ENCODE assay signal across 16 cellular contexts in genomic region chr10:4332764-4333473, GRCh38.
DNase-seq lines count a peak whose midpoint lies in the region; ATAC-seq and TF ChIP-seq lines count a peak whose summit lies in the region.
"Had no signal": no experiment of that assay in that cellular context is flagged by ENCODE, and none has a peak within 500 bp of the region (broad histone marks: within the 10 kb centered on the region; RNA-seq: fewer than 3 reads in every experiment).

No MANE protein-coding gene starts in this region.

- peak overlapping the region; percentile 94 for H2AFZ ChIP-seq in KMS-11 (ENCODE audit: low read depth)

- POLR2A ChIA-PET in activated B cell treated with CpG ODN at 0.5 μM for 24 hours (lab: Charles Lee) = interaction anchor here (1.9 kb wide), 1 partner anchor 548 kb away, joined by 7 read pairs; the partner anchor contains the start of gene KLF6

- CTCF ChIA-PET in activated B cell treated with CpG ODN at 0.5 μM for 24 hours (lab: Charles Lee) = no interaction called here

- H3K36me3 Mint-ChIP-seq in activated T-cell treated with anti-CD3 and anti-CD28 coated beads, Interleukin-2, amount 50 U/mL, for 4 hours (ENCODE audit: insufficient read depth) = no peaks in the 10 kb centered on the region
- no peaks in the 10 kb centered on the region for H3K36me3 Mint-ChIP-seq in activated T-cell treated with anti-CD3 and anti-CD28 coated beads, Interleukin-2, amount 50 U/mL, for 24 hours (ENCODE audit: low read depth)
- no peaks in the 10 kb centered on the region for H3K36me3 Mint-ChIP-seq in activated B cell treated with CpG ODN at 0.5 μM for 24 hours (ENCODE audit: low read depth)
- H3K36me3 Mint-ChIP-seq: CD8-positive, alpha-beta T cell had no signal

- no peaks in the 10 kb centered on the region for H3K36me3 ChIP-seq in KMS-11 (ENCODE audit: insufficient read depth)
- H3K36me3 ChIP-seq in tibial artery = no peaks in the 10 kb centered on the region

- peak overlapping the region; percentile 11 for H3K4me2 ChIP-seq in KMS-11

- H3K9me3 ChIP-seq in tibial artery = no peaks in the 10 kb centered on the region

- H3K9ac ChIP-seq in KMS-11 = no peak overlapping the region

- intact Hi-C loops in activated B cell treated with CpG ODN at 0.5 μM for 24 hours (cut with micrococcal nuclease) (loop anchor here (1.0 to 5.0 kb wide), 8 partner anchors 202 to 846 kb away; no protein-coding TSS in a partner anchor), tibial artery (cut with DNase I; ENCODE audit: low total_unique reads) (no loop called here)

- H3K79me2 ChIP-seq in KMS-11 (ENCODE audit: insufficient read depth, low read depth) = no peaks in the 10 kb centered on the region

- H3K27ac Mint-ChIP-seq in activated T-cell treated with anti-CD3 and anti-CD28 coated beads, Interleukin-2, amount 50 U/mL, for 24 hours = no peak overlapping the region
- no peak overlapping the region for H3K27ac Mint-ChIP-seq in activated B cell treated with CpG ODN at 0.5 μM for 24 hours
- H3K27ac Mint-ChIP-seq: CD8-positive, alpha-beta T cell; IgD-negative memory B cell; T-helper 1 cell treated with Interleukin-12 subunit alpha and Interleukin-12 subunit beta and Interleukin-4 antibody, amounts not matched to agents 30 μg/mL and 1 μg/mL, for 36 hours had no signal

- H3K9me3 Mint-ChIP-seq in activated T-cell treated with anti-CD3 and anti-CD28 coated beads, Interleukin-2, amount 50 U/mL, for 4 hours = no peaks in the 10 kb centered on the region
- H3K9me3 Mint-ChIP-seq in activated T-cell treated with anti-CD3 and anti-CD28 coated beads, Interleukin-2, amount 50 U/mL, for 24 hours = no peaks in the 10 kb centered on the region
- H3K9me3 Mint-ChIP-seq in activated B cell treated with CpG ODN at 0.5 μM for 24 hours = peaks cover 6% of the 10 kb centered on the region
- H3K9me3 Mint-ChIP-seq: CD8-positive, alpha-beta T cell; T-helper 1 cell treated with Interleukin-12 subunit alpha and Interleukin-12 subunit beta and Interleukin-4 antibody, amounts not matched to agents 30 μg/mL and 1 μg/mL, for 36 hours had no signal

- no peaks in the 10 kb centered on the region for H3K4me1 ChIP-seq in KMS-11 (ENCODE audit: low read depth, poor library complexity, severe bottlenecking)
- H3K4me1 ChIP-seq in tibial artery = peaks cover 0 to 13% (median 3%) of the 10 kb centered on the region in 4 donors

- H3K27me3 Mint-ChIP-seq in activated T-cell treated with anti-CD3 and anti-CD28 coated beads, Interleukin-2, amount 50 U/mL, for 4 hours (ENCODE audit: low read depth) = no peaks in the 10 kb centered on the region
- H3K27me3 Mint-ChIP-seq in activated T-cell treated with anti-CD3 and anti-CD28 coated beads, Interleukin-2, amount 50 U/mL, for 24 hours = no peaks in the 10 kb centered on the region
- H3K27me3 Mint-ChIP-seq in activated B cell treated with CpG ODN at 0.5 μM for 24 hours = no peaks in the 10 kb centered on the region

- no peak for DNase-seq in activated T-cell treated with anti-CD3 and anti-CD28 coated beads, Interleukin-2, amount 50 U/mL, for 4 hours
- no peak for DNase-seq in activated T-cell treated with anti-CD3 and anti-CD28 coated beads, Interleukin-2, amount 50 U/mL, for 24 hours
- DNase-seq in activated B cell treated with CpG ODN at 0.5 μM for 24 hours = no peak
- DNase-seq in NCI-H1930 (lab: John Stamatoyannopoulos, UW) = no peak
- DNase-seq in iPS-NIHi7 (ENCODE audit: extremely low spot score) = no peak
- no peak for DNase-seq in tibial artery
- DNase-seq: CD8-positive, alpha-beta T cell; NCI-H1105; NCI-H2029; NCI-H510A; NCI-H82 had no signal

- ATAC-seq in activated T-cell treated with anti-CD3 and anti-CD28 coated beads, Interleukin-2, amount 50 U/mL, for 4 hours = peak; percentile 32 to 43
- peak; percentile 34 for ATAC-seq in activated B cell treated with CpG ODN at 0.5 μM for 24 hours (ENCODE audit: low read depth)
- no peak for ATAC-seq in HG02885 (IDR thresholded peaks at IDR 0.05; ENCODE audit: poor library complexity, unreplicated experiment)
- ATAC-seq: CD8-positive, alpha-beta T cell had no signal

- H3K4me3 ChIP-seq in KMS-11 (IDR thresholded peaks at IDR 0.05; ENCODE audit: insufficient read depth, low read depth, low read length) (no peak overlapping the region), tibial artery (no peak overlapping the region)

- H4K20me1 ChIP-seq in KMS-11 (ENCODE audit: insufficient read depth) = no peaks in the 10 kb centered on the region

- no peak overlapping the region for H3K4me3 Mint-ChIP-seq in activated T-cell treated with anti-CD3 and anti-CD28 coated beads, Interleukin-2, amount 50 U/mL, for 4 hours
- no peak overlapping the region for H3K4me3 Mint-ChIP-seq in activated T-cell treated with anti-CD3 and anti-CD28 coated beads, Interleukin-2, amount 50 U/mL, for 24 hours
- H3K4me3 Mint-ChIP-seq in activated B cell treated with CpG ODN at 0.5 μM for 24 hours = no peak overlapping the region
- H3K4me3 Mint-ChIP-seq: CD8-positive, alpha-beta T cell; IgD-negative memory B cell; T-helper 1 cell treated with Interleukin-12 subunit alpha and Interleukin-12 subunit beta and Interleukin-4 antibody, amounts not matched to agents 30 μg/mL and 1 μg/mL, for 36 hours had no signal

- H3K27me3 ChIP-seq in KMS-11 (ENCODE audit: insufficient read depth, low read depth) (no peaks in the 10 kb centered on the region), tibial artery (no peaks in the 10 kb centered on the region)

- H3K27ac ChIP-seq in KMS-11 = peak overlapping the region; percentile 70
- H3K27ac ChIP-seq in tibial artery = no peak overlapping the region
- H3K27ac ChIP-seq: RWPE1 had no signal

- H3K4me1 Mint-ChIP-seq in activated T-cell treated with anti-CD3 and anti-CD28 coated beads, Interleukin-2, amount 50 U/mL, for 4 hours (ENCODE audit: low read depth) = no peaks in the 10 kb centered on the region
- H3K4me1 Mint-ChIP-seq in activated T-cell treated with anti-CD3 and anti-CD28 coated beads, Interleukin-2, amount 50 U/mL, for 24 hours (ENCODE audit: low read depth) = no peaks in the 10 kb centered on the region
- H3K4me1 Mint-ChIP-seq in activated B cell treated with CpG ODN at 0.5 μM for 24 hours = no peaks in the 10 kb centered on the region
- H3K4me1 Mint-ChIP-seq: IgD-negative memory B cell had no signal

- TF ChIP-seq CTCF in KMS-11 (conservative IDR thresholded peaks at IDR 0.05; ENCODE audit: low read depth, low read length) = no peak
- no peak for TF ChIP-seq CTCF in activated B cell treated with CpG ODN at 0.5 μM for 24 hours (IDR thresholded peaks at IDR 0.05)
- no peak for TF ChIP-seq CTCF in tibial artery (IDR thresholded peaks at IDR 0.05)
